8 cellular contexts compared by ENCODE assay signal in genomic region chr6:155248021-155249001, GRCh38. TPM values are rescaled to one million over a fixed set of nuclear protein-coding genes. Genes with fewer than 3 reads are reported as not detected.
DNase-seq lines count a peak whose midpoint lies in the region; TF ChIP-seq lines count a peak whose summit lies in the region.

No MANE protein-coding gene starts in this region.

- no peaks in the 10 kb centered on the region for H3K4me1 Mint-ChIP-seq in activated CD4-positive, alpha-beta memory T cell treated with anti-CD3 and anti-CD28 coated beads, Interleukin-2, amount 10 ng/mL, durations not matched to agents 7 days and 5 days

- no peak overlapping the region for H4K8ac ChIP-seq in trophoblast cell (ENCODE audit: low read depth, low read length)

- CTCF ChIA-PET in GM10248 (lab: Yijun Ruan, JAX), result interaction anchor here (0.7 to 5.7 kb wide), 25 partner anchors 9 to 572 kb away, joined by 3 to 71 read pairs (median 6); no protein-coding TSS in a partner anchor
- CTCF ChIA-PET in activated CD4-positive, alpha-beta memory T cell treated with anti-CD3 and anti-CD28 coated beads, Interleukin-2, amount 10 ng/mL, durations not matched to agents 7 days and 5 days (lab: Charles Lee), result interaction anchor here (0.9 to 3.3 kb wide), 8 partner anchors 24 to 321 kb away, joined by 3 to 38 read pairs (median 3); no protein-coding TSS in a partner anchor

- no peak overlapping the region for H3K4me2 ChIP-seq in trophoblast cell (ENCODE audit: low read length)

- no peak overlapping the region for H2AFZ ChIP-seq in trophoblast cell (ENCODE audit: insufficient read depth, low read length, poor library complexity)

- no peak overlapping the region for H3K4me3 Mint-ChIP-seq in activated CD4-positive, alpha-beta memory T cell treated with anti-CD3 and anti-CD28 coated beads, Interleukin-2, amount 10 ng/mL, durations not matched to agents 7 days and 5 days

- POLR2A ChIA-PET in GM10248 (lab: Yijun Ruan, JAX), result no interaction called here
- POLR2A ChIA-PET in activated CD4-positive, alpha-beta memory T cell treated with anti-CD3 and anti-CD28 coated beads, Interleukin-2, amount 10 ng/mL, durations not matched to agents 7 days and 5 days (lab: Charles Lee), result no interaction called here

- H3K4me1 ChIP-seq in trophoblast cell (ENCODE audit: control insufficient read depth in 1 of 2, insufficient read depth in 2 of 2, low read length in 2 of 2), result peaks cover 9% of the 10 kb centered on the region in 2 experiments

- H3K4ac ChIP-seq in trophoblast cell (ENCODE audit: low read depth, low read length), result no peak overlapping the region

- no peak overlapping the region for H4K12ac ChIP-seq in trophoblast cell (ENCODE audit: low read depth, low read length)

- no peak overlapping the region for H2AK5ac ChIP-seq in trophoblast cell (ENCODE audit: low read length)

- H2BK12ac ChIP-seq in trophoblast cell (ENCODE audit: low read length), result peak overlapping the region; percentile 6

- H2BK5ac ChIP-seq in trophoblast cell (ENCODE audit: low read depth, low read length, poor library complexity), result no peak overlapping the region

- peaks cover 1% of the 10 kb centered on the region for H3K9me3 ChIP-seq in trophoblast cell (ENCODE audit: insufficient read depth, low read depth, low read length)

- H3K23ac ChIP-seq in trophoblast cell (ENCODE audit: low read length), result no peak overlapping the region

- no peaks in the 10 kb centered on the region for H3K27me3 Mint-ChIP-seq in activated CD4-positive, alpha-beta memory T cell treated with anti-CD3 and anti-CD28 coated beads, Interleukin-2, amount 10 ng/mL, durations not matched to agents 7 days and 5 days

- H3K27ac ChIP-seq in trophoblast cell (ENCODE audit: low read depth, low read length), result no peak overlapping the region

- peak; percentile 87 for DNase-seq in A172 (ENCODE audit: low spot score)
- DNase-seq in GM10248 (ENCODE audit: extremely low spot score), result peak; percentile 64
- peak; percentile 38 for DNase-seq in HPDE6-E6E7 (ENCODE audit: extremely low spot score)
- DNase-seq in activated CD4-positive, alpha-beta memory T cell treated with anti-CD3 and anti-CD28 coated beads, Interleukin-2, amount 10 ng/mL, durations not matched to agents 7 days and 5 days, result peak; percentile 28
- DNase-seq in glomerular endothelial cell (ENCODE audit: extremely low read depth, low read depth, low spot score), result peak; percentile 31
- DNase-seq in trophoblast cell, result peak; percentile 63 to 69
- no peak for DNase-seq in GF-D8 (lab: John Stamatoyannopoulos, UW)
- no peak for DNase-seq in SIG-M5 (lab: John Stamatoyannopoulos, UW)

- no peaks in the 10 kb centered on the region for H3K27me3 ChIP-seq in trophoblast cell (ENCODE audit: insufficient read depth, low read length)

- WGBS in trophoblast cell (ENCODE audit: extremely low coverage, insufficient coverage, insufficient read length), result no CpG with 5 or more reads among the region's 30 CpGs

- H3K79me2 ChIP-seq in trophoblast cell (ENCODE audit: control insufficient read depth, insufficient read depth, low read length, poor library complexity), result no peaks in the 10 kb centered on the region

- TF ChIP-seq CTCF in GM10248 (IDR thresholded peaks at IDR 0.05; ENCODE audit: control extremely low read depth, extremely low read depth, low read depth, missing control alignments), result peak; percentile 44

- no peak overlapping the region for H3K14ac ChIP-seq in trophoblast cell (ENCODE audit: low read length)

- peaks cover 8% of the 10 kb centered on the region for H3K36me3 Mint-ChIP-seq in activated CD4-positive, alpha-beta memory T cell treated with anti-CD3 and anti-CD28 coated beads, Interleukin-2, amount 10 ng/mL, durations not matched to agents 7 days and 5 days (ENCODE audit: low read depth)

- no peak overlapping the region for H3K9ac ChIP-seq in trophoblast cell (ENCODE audit: low read length)

- H4K91ac ChIP-seq in trophoblast cell (ENCODE audit: low read depth, low read length), result no peak overlapping the region

- H3K4me3 ChIP-seq in trophoblast cell (ENCODE audit: low read depth, low read length), result no peak overlapping the region

- H3K36me3 ChIP-seq in trophoblast cell (ENCODE audit: control insufficient read depth in 1 of 2, insufficient read depth in 2 of 2, low read length in 2 of 2), result no peaks in the 10 kb centered on the region

- H3K9me3 Mint-ChIP-seq in activated CD4-positive, alpha-beta memory T cell treated with anti-CD3 and anti-CD28 coated beads, Interleukin-2, amount 10 ng/mL, durations not matched to agents 7 days and 5 days, result no peaks in the 10 kb centered on the region

- no peaks in the 10 kb centered on the region for H3K79me1 ChIP-seq in trophoblast cell (ENCODE audit: low read length)

- no peak overlapping the region for H2BK120ac ChIP-seq in trophoblast cell (ENCODE audit: insufficient read depth, low read length, poor library complexity)

- H3K27ac Mint-ChIP-seq in activated CD4-positive, alpha-beta memory T cell treated with anti-CD3 and anti-CD28 coated beads, Interleukin-2, amount 10 ng/mL, durations not matched to agents 7 days and 5 days, result no peak overlapping the region

- H3K18ac ChIP-seq in trophoblast cell (ENCODE audit: low read length), result peak overlapping the region; percentile 16

RNA-seq across cellular contexts. Expression of gene CLDN20, which starts 15.5 kb away (rescaled TPM):
- not detected in 2 replicates for total RNA-seq in A172 (2014; rRNA removed; shearing (Covaris generic))
- not detected for total RNA-seq in activated CD4-positive, alpha-beta memory T cell treated with anti-CD3 and anti-CD28 coated beads, Interleukin-2, amount 10 ng/mL, durations not matched to agents 7 days and 5 days
- total RNA-seq in glomerular endothelial cell, result not detected in 2 replicates
- not detected in 2 replicates for polyA plus RNA-seq in trophoblast cell (2013)

Comparison
In these comparisons a context has a peak if more than half of its experiments do, and no peak if none do; other contexts are left out.
1. DNase-seq: peak in A172 (single experiment), GM10248 (single experiment), HPDE6-E6E7 (single experiment), activated CD4-positive, alpha-beta memory T cell treated with anti-CD3 and anti-CD28 coated beads, Interleukin-2, amount 10 ng/mL, durations not matched to agents 7 days and 5 days (single experiment), glomerular endothelial cell (single experiment) and trophoblast cell (2 of 2); none in GF-D8 (single experiment) and SIG-M5 (single experiment).